In genomic region chr1:29820401-29820800, GRCh38 we compare ENCODE assay signal across 15 cellular contexts.
A peak's percentile ranks its signal among the peaks of the same experiment; 100 is the strongest.
DNase-seq lines count a peak whose midpoint lies in the region; ATAC-seq and TF ChIP-seq lines count a peak whose summit lies in the region.
"Had no signal": no experiment of that assay in that cellular context is flagged by ENCODE, and none has a peak within 500 bp of the region (broad histone marks: within the 10 kb centered on the region; RNA-seq: fewer than 3 reads in every experiment).

No MANE protein-coding gene starts in this region.

- no peaks in the 10 kb centered on the region for H3K36me3 ChIP-seq in endodermal cell (ENCODE audit: control insufficient read depth, insufficient read depth, low read length)

- H3K4me1 ChIP-seq in endodermal cell (ENCODE audit: control insufficient read depth, insufficient read depth, low read length): peaks cover 2% of the 10 kb centered on the region

- DNase-seq in D341Med (ENCODE audit: low spot score) (peak; percentile 1), endodermal cell (peak; percentile 44), islet precursor cell (peak; percentile 7), ureter (ENCODE audit: low spot score) (peak; percentile 19), GDM1 (lab: John Stamatoyannopoulos, UW) (no peak), ACHN (no peak)
- DNase-seq: C1 segment of cervical spinal cord; CD4-positive, alpha-beta memory T cell; DND-41; GF-D8; HCEC 1CT; HFFc6 had no signal

- WGBS in endodermal cell (ENCODE audit: insufficient coverage in 1 of 2, insufficient read length in 1 of 2), 2 experiments: 85 to 100% methylated on average over 1 to 2 of the region's 2 CpGs

- ATAC-seq in HG02970 (IDR thresholded peaks at IDR 0.05; ENCODE audit: low FRiP score, unreplicated experiment): no peak

- no peaks in the 10 kb centered on the region for H3K9me3 ChIP-seq in endodermal cell (ENCODE audit: control insufficient read depth, low read length)

- peaks cover 3% of the 10 kb centered on the region for H3K27me3 Mint-ChIP-seq in endodermal cell (ENCODE audit: insufficient read depth)

- no peaks in the 10 kb centered on the region for H3K36me3 Mint-ChIP-seq in endodermal cell (ENCODE audit: low read depth)
- H3K36me3 Mint-ChIP-seq: CD4-positive, alpha-beta memory T cell had no signal

- no peaks in the 10 kb centered on the region for H3K27me3 ChIP-seq in endodermal cell (ENCODE audit: control insufficient read depth, insufficient read depth, low read length, poor library complexity, severe bottlenecking)

- H3K27ac ChIP-seq in endodermal cell (ENCODE audit: low read depth, low read length): no peak overlapping the region
- H3K27ac ChIP-seq: HL-60 had no signal

- H3K4me3 Mint-ChIP-seq in endodermal cell: no peak overlapping the region
- H3K4me3 Mint-ChIP-seq: B cell; CD4-positive, alpha-beta memory T cell; HFFc6 had no signal

- no peak overlapping the region for H3K4me3 ChIP-seq in endodermal cell (ENCODE audit: low read length)

- H3K4me1 Mint-ChIP-seq in endodermal cell: peaks cover 13% of the 10 kb centered on the region
- H3K4me1 Mint-ChIP-seq: B cell; CD4-positive, alpha-beta memory T cell had no signal

- in situ Hi-C loops in ACHN (cut with HindIII; ENCODE audit: low pct_ligation_motif_present, low pct_unique_long_range_greater_than_20kb, low sequenced_read_pairs): no loop called here

- H3K9me3 Mint-ChIP-seq in endodermal cell: no peaks in the 10 kb centered on the region

- no peak for TF ChIP-seq CTCF in endodermal cell (conservative IDR thresholded peaks at IDR 0.05)

- H3K9ac ChIP-seq in endodermal cell (ENCODE audit: extremely low read depth, low read length, poor library complexity, severe bottlenecking): no peak overlapping the region

- no peak overlapping the region for H3K27ac Mint-ChIP-seq in endodermal cell
- H3K27ac Mint-ChIP-seq: B cell; CD4-positive, alpha-beta memory T cell; HFFc6 had no signal

Comparison
In these comparisons a context has a peak if more than half of its experiments do, and no peak if none do; other contexts are left out.
1. DNase-seq: peak in D341Med (single experiment), endodermal cell (single experiment), islet precursor cell (single experiment) and ureter (single experiment); none in GDM1 (single experiment) and ACHN (single experiment).